ENCODE assay signal across 9 cellular contexts in the genomic region with DNA sequence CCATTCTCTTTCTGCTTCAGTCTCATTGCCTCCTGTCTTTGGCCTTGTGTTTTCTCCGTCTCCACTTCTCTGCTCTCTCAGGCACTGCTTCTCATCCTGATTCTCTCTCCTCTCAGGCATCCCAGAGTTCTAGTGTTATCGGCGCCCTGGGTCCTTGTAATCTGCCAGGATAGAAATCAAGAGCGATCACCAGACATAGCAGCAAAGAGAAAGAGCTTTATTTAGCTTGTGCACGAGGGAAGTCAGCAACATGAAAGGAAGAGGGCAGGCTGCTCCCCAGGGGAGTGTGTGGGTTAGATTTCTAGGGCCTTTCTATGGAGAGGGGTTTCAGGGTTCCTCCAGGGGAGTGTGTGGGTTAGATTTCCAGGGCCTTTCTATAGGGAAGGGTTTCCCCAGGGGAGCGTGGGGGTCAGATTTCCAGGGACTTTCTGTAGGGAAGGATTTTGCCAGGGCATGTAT. TPM values are rescaled to one million over a fixed set of nuclear protein-coding genes. Genes with fewer than 3 reads are reported as not detected.
DNase-seq lines count a peak whose midpoint lies in the region; ATAC-seq and TF ChIP-seq lines count a peak whose summit lies in the region.
"Had no signal": no experiment of that assay in that cellular context is flagged by ENCODE, and none has a peak within 500 bp of the region (broad histone marks: within the 10 kb centered on the region; RNA-seq: fewer than 3 reads in every experiment).

No MANE protein-coding gene starts in this region.

- H3K4me3 Mint-ChIP-seq in activated CD4-positive, alpha-beta T cell treated with anti-CD3 and anti-CD28 coated beads for 36 hours, result no peak overlapping the region
- no peak overlapping the region for H3K4me3 Mint-ChIP-seq in naive thymus-derived CD8-positive, alpha-beta T cell

- 50 to 52% methylated on average over 1 to 3 of the region's 6 CpGs for WGBS in gastroesophageal sphincter (ENCODE audit: low coverage in 1 of 2), 2 donors

- no peaks in the 10 kb centered on the region for H3K36me3 ChIP-seq in gastroesophageal sphincter

- TF ChIP-seq CTCF in gastroesophageal sphincter (IDR thresholded peaks at IDR 0.05), result no peak

- POLR2A ChIA-PET in activated CD4-positive, alpha-beta T cell treated with anti-CD3 and anti-CD28 coated beads for 36 hours (lab: Charles Lee), result interaction anchor here (1.1 kb wide), 1 partner anchor 26 kb away, joined by 4 read pairs; no protein-coding TSS in a partner anchor
- POLR2A ChIA-PET in naive thymus-derived CD8-positive, alpha-beta T cell (lab: Charles Lee), result interaction anchor here (0.6 to 3.1 kb wide), 10 partner anchors 11 to 1001 kb away, joined by 3 to 19 read pairs (median 4); no protein-coding TSS in a partner anchor

- H3K4me1 Mint-ChIP-seq in activated CD4-positive, alpha-beta T cell treated with anti-CD3 and anti-CD28 coated beads for 36 hours, result peaks cover 42% of the 10 kb centered on the region
- peaks cover 5 to 55% (median 25%) of the 10 kb centered on the region in 4 donors for H3K4me1 Mint-ChIP-seq in naive thymus-derived CD8-positive, alpha-beta T cell

- H3K27ac Mint-ChIP-seq in activated CD4-positive, alpha-beta T cell treated with anti-CD3 and anti-CD28 coated beads for 36 hours, result no peak overlapping the region
- H3K27ac Mint-ChIP-seq in naive thymus-derived CD8-positive, alpha-beta T cell, result no peak overlapping the region
- H3K27ac Mint-ChIP-seq: stimulated activated naive CD8-positive, alpha-beta T cell treated with anti-CD3 and anti-CD28 coated beads, Interleukin-15, Interleukin-2, amounts not matched to agents 100 ng/mL and 50 ng/mL, for 24 hours had no signal

- H3K27me3 Mint-ChIP-seq in activated CD4-positive, alpha-beta T cell treated with anti-CD3 and anti-CD28 coated beads for 36 hours, result no peaks in the 10 kb centered on the region
- H3K27me3 Mint-ChIP-seq in naive thymus-derived CD8-positive, alpha-beta T cell, result no peaks in the 10 kb centered on the region
- H3K27me3 Mint-ChIP-seq: stimulated activated naive CD8-positive, alpha-beta T cell treated with anti-CD3 and anti-CD28 coated beads, Interleukin-15, Interleukin-2, amounts not matched to agents 100 ng/mL and 50 ng/mL, for 24 hours had no signal

- H3K27ac ChIP-seq in gastroesophageal sphincter, result no peak overlapping the region

- H3K9me3 Mint-ChIP-seq in activated CD4-positive, alpha-beta T cell treated with anti-CD3 and anti-CD28 coated beads for 36 hours (ENCODE audit: low read depth), result peaks cover 8% of the 10 kb centered on the region
- H3K9me3 Mint-ChIP-seq in naive thymus-derived CD8-positive, alpha-beta T cell, result peaks cover 0 to 11% (median 1%) of the 10 kb centered on the region in 9 donors

- intact Hi-C loops in activated CD4-positive, alpha-beta T cell treated with anti-CD3 and anti-CD28 coated beads for 36 hours (cut with DNase I, micrococcal nuclease), result loop anchor here in 1 of 2 experiments (1.0 to 5.0 kb wide), 3 partner anchors 26 to 471 kb away; a partner anchor contains a TSS

- H3K4me1 ChIP-seq in gastroesophageal sphincter, result no peaks in the 10 kb centered on the region

- no peak overlapping the region for H3K4me3 ChIP-seq in gastroesophageal sphincter

- H3K27me3 ChIP-seq in gastroesophageal sphincter, result peaks cover 7% of the 10 kb centered on the region

- DNase-seq in activated CD4-positive, alpha-beta T cell treated with anti-CD3 and anti-CD28 coated beads for 36 hours, result peak; percentile 48
- no peak for DNase-seq in activated CD4-positive, alpha-beta T cell treated with anti-CD3 and anti-CD28 coated beads for 1 hour
- peak; percentile 40 to 41 for DNase-seq in activated CD4-positive, alpha-beta T cell treated with anti-CD3 and anti-CD28 coated beads, Interleukin-2, amount 50 U/mL, for 48 hours
- peak in 6 of 10 donors; percentile 22 to 65 (median 44) for DNase-seq in naive thymus-derived CD8-positive, alpha-beta T cell
- DNase-seq in NCI-H1417 (lab: John Stamatoyannopoulos, UW), result no peak

- H3K36me3 Mint-ChIP-seq in activated CD4-positive, alpha-beta T cell treated with anti-CD3 and anti-CD28 coated beads for 36 hours (ENCODE audit: low read depth), result peaks cover 10% of the 10 kb centered on the region
- H3K36me3 Mint-ChIP-seq in naive thymus-derived CD8-positive, alpha-beta T cell, result peaks cover 0 to 7% (median 3%) of the 10 kb centered on the region in 3 donors

- TF ChIP-seq POLR2A in gastroesophageal sphincter (IDR thresholded peaks at IDR 0.05), result no peak

- CTCF ChIA-PET in activated CD4-positive, alpha-beta T cell treated with anti-CD3 and anti-CD28 coated beads for 36 hours (lab: Charles Lee), result interaction anchor here (1.0 to 2.0 kb wide), 4 partner anchors 9 to 70 kb away, joined by 3 to 10 read pairs (median 4); no protein-coding TSS in a partner anchor

- no peak for TF ChIP-seq EP300 in gastroesophageal sphincter (IDR thresholded peaks at IDR 0.05)

- H3K9me3 ChIP-seq in gastroesophageal sphincter, result no peaks in the 10 kb centered on the region

- ATAC-seq in activated CD4-positive, alpha-beta T cell treated with anti-CD3 and anti-CD28 coated beads for 36 hours, result peak; percentile 17
- ATAC-seq in HG03097 (IDR thresholded peaks at IDR 0.05; ENCODE audit: low FRiP score, unreplicated experiment), result peak; percentile 17
- peak; percentile 26 to 45 for ATAC-seq in naive thymus-derived CD8-positive, alpha-beta T cell
- ATAC-seq in HG03025 (IDR thresholded peaks at IDR 0.05; ENCODE audit: low FRiP score, unreplicated experiment), result no peak
- ATAC-seq in gastroesophageal sphincter, result no peak

RNA-seq across cellular contexts. Expression of a gene that starts 32.5 kb away (rescaled TPM):
- total RNA-seq in activated CD4-positive, alpha-beta T cell treated with anti-CD3 and anti-CD28 coated beads for 36 hours, result not detected
- not detected for total RNA-seq in naive thymus-derived CD8-positive, alpha-beta T cell
- polyA plus RNA-seq in naive thymus-derived CD8-positive, alpha-beta T cell, result not detected
- not detected for total RNA-seq in gastroesophageal sphincter

RNA-seq across cellular contexts. Expression of a gene that starts 35.8 kb away (rescaled TPM):
- not detected for total RNA-seq in activated CD4-positive, alpha-beta T cell treated with anti-CD3 and anti-CD28 coated beads for 36 hours
- total RNA-seq in naive thymus-derived CD8-positive, alpha-beta T cell, result not detected
- polyA plus RNA-seq in naive thymus-derived CD8-positive, alpha-beta T cell, result not detected
- total RNA-seq in gastroesophageal sphincter, result 100 to 1,000 TPM in 1 of 4 donors, under 1 TPM in 2, not detected in 1; 0.13 to 138 (median 0.15) TPM

RNA-seq across cellular contexts. Expression of a gene that starts 59.7 kb away (rescaled TPM):
- not detected for total RNA-seq in activated CD4-positive, alpha-beta T cell treated with anti-CD3 and anti-CD28 coated beads for 36 hours
- not detected for total RNA-seq in naive thymus-derived CD8-positive, alpha-beta T cell
- polyA plus RNA-seq in naive thymus-derived CD8-positive, alpha-beta T cell, result not detected
- not detected for total RNA-seq in gastroesophageal sphincter

Comparison
In these comparisons a context has a peak if more than half of its experiments do, and no peak if none do; other contexts are left out.
1. DNase-seq: peak in activated CD4-positive, alpha-beta T cell treated with anti-CD3 and anti-CD28 coated beads for 36 hours (single experiment), activated CD4-positive, alpha-beta T cell treated with anti-CD3 and anti-CD28 coated beads, Interleukin-2, amount 50 U/mL, for 48 hours (2 of 2) and naive thymus-derived CD8-positive, alpha-beta T cell (6 of 10); none in activated CD4-positive, alpha-beta T cell treated with anti-CD3 and anti-CD28 coated beads for 1 hour (single experiment) and NCI-H1417 (0 of 3).
2. ATAC-seq: peak in activated CD4-positive, alpha-beta T cell treated with anti-CD3 and anti-CD28 coated beads for 36 hours (single experiment), HG03097 (single experiment) and naive thymus-derived CD8-positive, alpha-beta T cell (2 of 2); none in HG03025 (single experiment) and gastroesophageal sphincter (single experiment).